In genomic region chr7:43876976-43877745, GRCh38 we compare ENCODE assay signal across 17 cellular contexts. TPM values are rescaled to one million over a fixed set of nuclear protein-coding genes. Genes with fewer than 3 reads are reported as not detected.
A peak's percentile ranks its signal among the peaks of the same experiment; 100 is the strongest.
DNase-seq lines count a peak whose midpoint lies in the region; ATAC-seq and TF ChIP-seq lines count a peak whose summit lies in the region.
"Had no signal": no experiment of that assay in that cellular context is flagged by ENCODE, and none has a peak within 500 bp of the region (broad histone marks: within the 10 kb centered on the region; RNA-seq: fewer than 3 reads in every experiment).

No MANE protein-coding gene starts in this region.

- intact Hi-C loops in heart left ventricle (cut with DNase I) (no loop called here), cardiac septum (cut with DNase I) (no loop called here), OCI-LY7 (cut with micrococcal nuclease; ENCODE audit: unreplicated experiment) (no loop called here)

- CTCF ChIA-PET in OCI-LY7 (lab: Charles Lee; ENCODE audit: unreplicated experiment) = interaction anchor here (0.6 kb wide), 1 partner anchor 627 kb away, joined by 3 read pairs; no protein-coding TSS in a partner anchor
- CTCF ChIA-PET in activated CD4-positive, alpha-beta memory T cell treated with anti-CD3 and anti-CD28 coated beads, Interleukin-2, amount 10 ng/mL, durations not matched to agents 7 days and 5 days (lab: Charles Lee) = no interaction called here

- ATAC-seq in heart left ventricle (no peak), memory B cell (ENCODE audit: low read depth) (no peak)
- no peak for ATAC-seq in stimulated activated naive B cell treated with anti-CD40 and anti-IgM and Interleukin-4, amounts not matched to agents 10 μg/mL and 1 μg/mL and 100 μg/mL, for 72 hours (replicated peaks)
- ATAC-seq: HCT116 had no signal

- H3K79me2 ChIP-seq in OCI-LY7 (ENCODE audit: insufficient read depth, low read depth, low read length) = no peaks in the 10 kb centered on the region

- H3K4me1 ChIP-seq in heart left ventricle = peaks cover 0 to 44% (median 29%) of the 10 kb centered on the region in 12 donors
- peaks cover 15% of the 10 kb centered on the region for H3K4me1 ChIP-seq in OCI-LY7 (ENCODE audit: insufficient read depth, low read length, poor library complexity, severe bottlenecking)
- H3K4me1 ChIP-seq: BE2C had no signal

- no peak overlapping the region for H3K4me3 Mint-ChIP-seq in memory B cell
- no peak overlapping the region for H3K4me3 Mint-ChIP-seq in stimulated activated naive B cell treated with anti-CD40 and anti-IgM and Interleukin-4, amounts not matched to agents 10 μg/mL and 1 μg/mL and 100 μg/mL, for 72 hours
- H3K4me3 Mint-ChIP-seq in activated CD4-positive, alpha-beta memory T cell treated with anti-CD3 and anti-CD28 coated beads, Interleukin-2, amount 10 ng/mL, durations not matched to agents 7 days and 5 days = no peak overlapping the region

- no peaks in the 10 kb centered on the region for H3K27me3 ChIP-seq in heart left ventricle
- H3K27me3 ChIP-seq: BE2C, Peyer's patch had no signal

- BruUV-seq in OCI-LY7 (replicated peaks; lab: Mats Ljungman, UMichigan) = no TSS peak

- no peaks in the 10 kb centered on the region for H4K20me1 ChIP-seq in OCI-LY7 (ENCODE audit: insufficient read depth, low read length)

- no peak overlapping the region for H3K4me2 ChIP-seq in OCI-LY7 (ENCODE audit: low read length)

- H3K9me3 ChIP-seq in heart left ventricle = no peaks in the 10 kb centered on the region
- no peaks in the 10 kb centered on the region for H3K9me3 ChIP-seq in OCI-LY7 (ENCODE audit: low read length)
- H3K9me3 ChIP-seq: BE2C, Peyer's patch had no signal

- TF ChIP-seq CTCF in heart left ventricle (IDR thresholded peaks at IDR 0.05) = no peak
- no peak for TF ChIP-seq CTCF in OCI-LY7 (conservative IDR thresholded peaks at IDR 0.05; ENCODE audit: low read length)

- H3K4me3 ChIP-seq in heart left ventricle (no peak overlapping the region), OCI-LY7 (ENCODE audit: low read depth, low read length, poor library complexity, severe bottlenecking) (no peak overlapping the region)
- H3K4me3 ChIP-seq: Peyer's patch had no signal

- H3K36me3 ChIP-seq in heart left ventricle (peaks cover 5 to 78% (median 69%) of the 10 kb centered on the region in 9 donors), OCI-LY7 (ENCODE audit: insufficient read depth, low read length) (no peaks in the 10 kb centered on the region)

- H3K27ac ChIP-seq in heart left ventricle (peak overlapping the region in 7 of 12 donors; percentile 15 to 47 (median 38)), OCI-LY7 (ENCODE audit: low read depth, low read length, poor library complexity, severe bottlenecking) (no peak overlapping the region)
- H3K27ac ChIP-seq: Peyer's patch had no signal

- peak overlapping the region; percentile 64; the same call in 1 of the 2 replicates for H2AFZ ChIP-seq in OCI-LY7 (ENCODE audit: low read length)

- H3K36me3 Mint-ChIP-seq in memory B cell = peaks cover 21% of the 10 kb centered on the region
- peaks cover 42 to 67% of the 10 kb centered on the region in 2 donors for H3K36me3 Mint-ChIP-seq in stimulated activated naive B cell treated with anti-CD40 and anti-IgM and Interleukin-4, amounts not matched to agents 10 μg/mL and 1 μg/mL and 100 μg/mL, for 72 hours
- H3K36me3 Mint-ChIP-seq in activated CD4-positive, alpha-beta memory T cell treated with anti-CD3 and anti-CD28 coated beads, Interleukin-2, amount 10 ng/mL, durations not matched to agents 7 days and 5 days (ENCODE audit: low read depth) = peaks cover 61% of the 10 kb centered on the region

- H3K27ac Mint-ChIP-seq in memory B cell = peak overlapping the region; percentile 57
- peak overlapping the region; percentile 25 for H3K27ac Mint-ChIP-seq in stimulated activated naive B cell treated with anti-CD40 and anti-IgM and Interleukin-4, amounts not matched to agents 10 μg/mL and 1 μg/mL and 100 μg/mL, for 72 hours
- H3K27ac Mint-ChIP-seq in activated CD4-positive, alpha-beta memory T cell treated with anti-CD3 and anti-CD28 coated beads, Interleukin-2, amount 10 ng/mL, durations not matched to agents 7 days and 5 days = no peak overlapping the region

- H3K9me2 ChIP-seq in OCI-LY7 (ENCODE audit: insufficient read depth, low read length) = no peaks in the 10 kb centered on the region

- H3K9me3 Mint-ChIP-seq in memory B cell = no peaks in the 10 kb centered on the region
- H3K9me3 Mint-ChIP-seq in stimulated activated naive B cell treated with anti-CD40 and anti-IgM and Interleukin-4, amounts not matched to agents 10 μg/mL and 1 μg/mL and 100 μg/mL, for 72 hours = peaks cover 0 to 2% of the 10 kb centered on the region in 2 donors
- H3K9me3 Mint-ChIP-seq in activated CD4-positive, alpha-beta memory T cell treated with anti-CD3 and anti-CD28 coated beads, Interleukin-2, amount 10 ng/mL, durations not matched to agents 7 days and 5 days = no peaks in the 10 kb centered on the region

- no peaks in the 10 kb centered on the region for H3K27me3 Mint-ChIP-seq in memory B cell
- no peaks in the 10 kb centered on the region for H3K27me3 Mint-ChIP-seq in stimulated activated naive B cell treated with anti-CD40 and anti-IgM and Interleukin-4, amounts not matched to agents 10 μg/mL and 1 μg/mL and 100 μg/mL, for 72 hours
- no peaks in the 10 kb centered on the region for H3K27me3 Mint-ChIP-seq in activated CD4-positive, alpha-beta memory T cell treated with anti-CD3 and anti-CD28 coated beads, Interleukin-2, amount 10 ng/mL, durations not matched to agents 7 days and 5 days

- no peak for DNase-seq in heart left ventricle
- DNase-seq in cardiac septum (ENCODE audit: low spot score) = no peak
- DNase-seq in OCI-LY7 (ENCODE audit: low spot score) = no peak
- no peak for DNase-seq in memory B cell (ENCODE audit: low spot score in 2 of 2)
- DNase-seq in stimulated activated naive B cell treated with anti-CD40 and anti-IgM and Interleukin-4, amounts not matched to agents 10 μg/mL and 1 μg/mL and 100 μg/mL, for 72 hours = no peak
- DNase-seq in activated CD4-positive, alpha-beta memory T cell treated with anti-CD3 and anti-CD28 coated beads, Interleukin-2, amount 10 ng/mL, durations not matched to agents 7 days and 5 days = no peak
- DNase-seq in stimulated activated CD4-positive, alpha-beta T cell treated with anti-CD3 and anti-CD28 coated beads, Interleukin-2, amount 100 ng/mL, for 48 hours = no peak
- no peak for DNase-seq in superior temporal gyrus (ENCODE audit: extremely low spot score)
- DNase-seq: 8988T, BE2C, DND-41, GF-D8, NCI-H1436 treated with DMSO at 0.1 percent for 48 hours, NCI-H2081 treated with DMSO at 0.1 percent for 48 hours, NCI-H524, Peyer's patch had no signal

- peaks cover 11% of the 10 kb centered on the region for H3K4me1 Mint-ChIP-seq in memory B cell
- H3K4me1 Mint-ChIP-seq in stimulated activated naive B cell treated with anti-CD40 and anti-IgM and Interleukin-4, amounts not matched to agents 10 μg/mL and 1 μg/mL and 100 μg/mL, for 72 hours = peaks cover 10 to 15% of the 10 kb centered on the region in 2 donors
- H3K4me1 Mint-ChIP-seq in activated CD4-positive, alpha-beta memory T cell treated with anti-CD3 and anti-CD28 coated beads, Interleukin-2, amount 10 ng/mL, durations not matched to agents 7 days and 5 days = no peaks in the 10 kb centered on the region

- no peak for TF ChIP-seq POLR2A in heart left ventricle (IDR thresholded peaks at IDR 0.05)

- POLR2A ChIA-PET in OCI-LY7 (lab: Charles Lee) = no interaction called here
- POLR2A ChIA-PET in activated CD4-positive, alpha-beta memory T cell treated with anti-CD3 and anti-CD28 coated beads, Interleukin-2, amount 10 ng/mL, durations not matched to agents 7 days and 5 days (lab: Charles Lee) = interaction anchor here (0.9 kb wide), 1 partner anchor 49 kb away, joined by 3 read pairs; the partner anchor contains the start of gene UBE2D4

- WGBS in heart left ventricle, 4 donors = 90 to 97% (median 93%) methylated on average over 16 to 29 of the region's 29 CpGs

RNA-seq across cellular contexts. Expression of gene MRPS24, which starts 7.8 kb away (rescaled TPM):
- total RNA-seq in heart left ventricle = 100 to 1,000 TPM; 118 to 252 (median 151) TPM
- polyA plus RNA-seq in heart left ventricle = 100 to 1,000 TPM; 191 to 284 TPM
- 101 TPM for total RNA-seq in cardiac septum
- total RNA-seq in OCI-LY7 (2014; rRNA removed; shearing (Covaris generic)) = 60.6 and 65.1 TPM in 2 replicates
- total RNA-seq in OCI-LY7 (2022) = 83.4 and 89.7 TPM in 2 replicates
- total RNA-seq in activated CD4-positive, alpha-beta memory T cell treated with anti-CD3 and anti-CD28 coated beads, Interleukin-2, amount 10 ng/mL, durations not matched to agents 7 days and 5 days = 10 to 100 TPM; 74.6 to 76.5 TPM

RNA-seq across cellular contexts. Expression of gene URGCP, which starts 29.2 kb away (rescaled TPM):
- 10 to 100 TPM; 28.2 to 43.7 (median 37.8) TPM for total RNA-seq in heart left ventricle
- polyA plus RNA-seq in heart left ventricle = 10 to 100 TPM; 23.6 to 24.0 TPM
- 40.0 TPM for total RNA-seq in cardiac septum
- 2.3 and 4.7 TPM in 2 replicates for total RNA-seq in OCI-LY7 (2014; rRNA removed; shearing (Covaris generic))
- total RNA-seq in OCI-LY7 (2022) = 6.5 and 6.8 TPM in 2 replicates
- 10 to 100 TPM; 19.8 to 20.1 TPM for total RNA-seq in activated CD4-positive, alpha-beta memory T cell treated with anti-CD3 and anti-CD28 coated beads, Interleukin-2, amount 10 ng/mL, durations not matched to agents 7 days and 5 days

RNA-seq across cellular contexts. Expression of gene UBE2D4, which starts 49.1 kb away (rescaled TPM):
- total RNA-seq in heart left ventricle (10 to 100 TPM; 35.1 to 69.8 (median 43.5) TPM), cardiac septum (34.9 TPM), OCI-LY7 (2022) (3.8 and 5.5 TPM in 2 replicates)
- polyA plus RNA-seq in heart left ventricle = 10 to 100 TPM; 29.4 to 41.1 TPM
- total RNA-seq in OCI-LY7 (2014; rRNA removed; shearing (Covaris generic)) = 2.8 and 13.9 TPM in 2 replicates
- 1 to 10 TPM; 5.3 to 6.8 TPM for total RNA-seq in activated CD4-positive, alpha-beta memory T cell treated with anti-CD3 and anti-CD28 coated beads, Interleukin-2, amount 10 ng/mL, durations not matched to agents 7 days and 5 days
